ENCODE assay signal across 25 cellular contexts in the genomic region with DNA sequence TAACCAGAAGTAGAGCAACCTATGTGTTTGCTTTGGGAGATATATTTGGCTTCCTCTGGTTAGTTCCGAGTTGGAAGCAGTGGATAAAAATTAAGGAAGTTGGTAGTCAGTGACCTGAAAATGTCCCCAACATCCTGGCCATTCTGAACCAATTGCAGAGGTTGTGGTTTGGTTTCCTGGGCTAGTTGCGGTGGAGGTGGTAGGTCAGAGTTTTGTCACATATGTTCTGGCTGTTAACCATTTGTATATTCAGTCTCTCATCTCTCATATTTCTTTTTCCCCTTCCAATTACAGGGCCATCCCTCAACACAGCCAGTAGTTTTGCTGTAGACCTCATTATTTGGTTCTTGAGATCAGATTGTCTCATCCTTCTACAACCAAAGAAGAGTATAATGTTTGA.
DNase-seq lines count a peak whose midpoint lies in the region; ATAC-seq and TF ChIP-seq lines count a peak whose summit lies in the region.
"Had no signal": no experiment of that assay in that cellular context is flagged by ENCODE, and none has a peak within 500 bp of the region (broad histone marks: within the 10 kb centered on the region; RNA-seq: fewer than 3 reads in every experiment).

No MANE protein-coding gene starts in this region.

- no peak overlapping the region for H3K4me2 ChIP-seq in GM23338
- H3K4me2 ChIP-seq: BLaER1 had no signal

- ATAC-seq in GM18867 (IDR thresholded peaks at IDR 0.05; ENCODE audit: unreplicated experiment) (peak; percentile 71), GM23338 (no peak), HG03457 (IDR thresholded peaks at IDR 0.05; ENCODE audit: unreplicated experiment) (peak; percentile 60)
- ATAC-seq: activated CD8-positive, alpha-beta T cell treated with anti-CD3 and anti-CD28 coated beads, Interleukin-2, amount 10 ng/mL, durations not matched to agents 7 days and 5 days had no signal

- H3K27ac Mint-ChIP-seq in GM23338, result no peak overlapping the region
- H3K27ac Mint-ChIP-seq: activated CD8-positive, alpha-beta T cell treated with anti-CD3 and anti-CD28 coated beads, Interleukin-2, amount 10 ng/mL, durations not matched to agents 7 days and 5 days; activated naive CD8-positive, alpha-beta T cell; H9; memory B cell; T-helper 1 cell treated with Interleukin-12 subunit alpha and Interleukin-12 subunit beta and Interleukin-4 antibody, amounts not matched to agents 30 μg/mL and 1 μg/mL, for 36 hours had no signal

- H3K27me3 ChIP-seq in GM23338 (ENCODE audit: insufficient read depth), result no peaks in the 10 kb centered on the region
- H3K27me3 ChIP-seq: ascending aorta, BLaER1, esophagus muscularis mucosa, right atrium auricular region, transverse colon had no signal

- H4K20me1 ChIP-seq in GM23338 (replicated peaks; ENCODE audit: insufficient read depth), result no peaks in the 10 kb centered on the region
- H4K20me1 ChIP-seq: BLaER1 had no signal

- H3K79me2 ChIP-seq in GM23338 (replicated peaks; ENCODE audit: insufficient read depth), result no peaks in the 10 kb centered on the region
- H3K79me2 ChIP-seq: parathyroid adenoma had no signal

- no peaks in the 10 kb centered on the region for H3K9me3 Mint-ChIP-seq in GM23338
- H3K9me3 Mint-ChIP-seq: H9; memory B cell; T-helper 1 cell treated with Interleukin-12 subunit alpha and Interleukin-12 subunit beta and Interleukin-4 antibody, amounts not matched to agents 30 μg/mL and 1 μg/mL, for 36 hours had no signal

- no peaks in the 10 kb centered on the region for H3F3A ChIP-seq in GM23338 (replicated peaks; ENCODE audit: low read depth)

- peaks cover 5% of the 10 kb centered on the region for H3K4me1 Mint-ChIP-seq in GM23338
- H3K4me1 Mint-ChIP-seq: memory B cell had no signal

- no peak for TF ChIP-seq CTCF in GM23338 (conservative IDR thresholded peaks at IDR 0.05; ENCODE audit: low read depth in 2 of 2)

- H3K4me3 Mint-ChIP-seq in GM23338, result no peak overlapping the region
- H3K4me3 Mint-ChIP-seq: activated CD8-positive, alpha-beta T cell treated with anti-CD3 and anti-CD28 coated beads, Interleukin-2, amount 10 ng/mL, durations not matched to agents 7 days and 5 days; activated naive CD8-positive, alpha-beta T cell; H9; memory B cell; T-helper 1 cell treated with Interleukin-12 subunit alpha and Interleukin-12 subunit beta and Interleukin-4 antibody, amounts not matched to agents 30 μg/mL and 1 μg/mL, for 36 hours had no signal

- peaks cover 2% of the 10 kb centered on the region for H3K27me3 Mint-ChIP-seq in GM23338 (ENCODE audit: insufficient read depth, low read depth, poor library complexity)
- H3K27me3 Mint-ChIP-seq: activated naive CD8-positive, alpha-beta T cell had no signal

- H3K4me1 ChIP-seq in GM23338 (ENCODE audit: insufficient read depth), result no peaks in the 10 kb centered on the region
- H3K4me1 ChIP-seq: ascending aorta, BLaER1, esophagus muscularis mucosa, parathyroid adenoma, right atrium auricular region, transverse colon had no signal

- no peak overlapping the region for H3K27ac ChIP-seq in GM23338 (ENCODE audit: low read depth)
- H3K27ac ChIP-seq: ascending aorta, BLaER1, esophagus muscularis mucosa, parathyroid adenoma, right atrium auricular region, transverse colon had no signal

- DNase-seq in GM23338 (ENCODE audit: low spot score) (no peak), UCSD-AML1 (lab: John Stamatoyannopoulos, UW; ENCODE audit: unreplicated experiment) (peak; percentile 14), SHP77 (lab: John Stamatoyannopoulos, UW) (no peak), NOMO-1 (lab: John Stamatoyannopoulos, UW; ENCODE audit: unreplicated experiment in 2 of 2) (no peak), COR-L47 (lab: John Stamatoyannopoulos, UW) (no peak)
- DNase-seq: activated CD4-positive, alpha-beta T cell treated with anti-CD3 and anti-CD28 coated beads for 1 hour; activated CD8-positive, alpha-beta T cell treated with anti-CD3 and anti-CD28 coated beads, Interleukin-2, amount 10 ng/mL, durations not matched to agents 7 days and 5 days; cortex of kidney; DMS53; foreskin melanocyte; H9; NCI-H2029; NCI-H2227 treated with DMSO at 0.1 percent for 48 hours; NCI-H69; transverse colon had no signal

- H2AFZ ChIP-seq in GM23338, result peak overlapping the region; percentile 3; the same call in 1 of the 2 replicates
- H2AFZ ChIP-seq: parathyroid adenoma had no signal

- no peak overlapping the region for H3K4me3 ChIP-seq in GM23338
- H3K4me3 ChIP-seq: ascending aorta, BLaER1, esophagus muscularis mucosa, right atrium auricular region, transverse colon had no signal

- H3K36me3 ChIP-seq in GM23338 (ENCODE audit: insufficient read depth), result no peaks in the 10 kb centered on the region
- H3K36me3 ChIP-seq: ascending aorta, BLaER1, esophagus muscularis mucosa, right atrium auricular region, transverse colon had no signal

- H3K36me3 Mint-ChIP-seq in GM23338 (ENCODE audit: low read depth), result no peaks in the 10 kb centered on the region
- H3K36me3 Mint-ChIP-seq: activated naive CD8-positive, alpha-beta T cell; memory B cell had no signal

- H3K9me2 ChIP-seq in GM23338 (ENCODE audit: insufficient read depth), result no peaks in the 10 kb centered on the region

TF ChIP-seq in GM23338, 12 proteins besides CTCF, POLR2A, EP300 and RAD21:
- TF ChIP-seq EZH2phosphoT487 (IDR thresholded peaks at IDR 0.05; ENCODE audit: unreplicated experiment) (no peak), CREB1 (CRISPR knock-in tag; IDR thresholded peaks at IDR 0.05; ENCODE audit: low read depth) (no peak), POLR2AphosphoS5 (IDR thresholded peaks at IDR 0.05; ENCODE audit: low read depth) (no peak)
